Comparison of ENCODE assay signal across 8 cellular contexts in the genomic region with DNA sequence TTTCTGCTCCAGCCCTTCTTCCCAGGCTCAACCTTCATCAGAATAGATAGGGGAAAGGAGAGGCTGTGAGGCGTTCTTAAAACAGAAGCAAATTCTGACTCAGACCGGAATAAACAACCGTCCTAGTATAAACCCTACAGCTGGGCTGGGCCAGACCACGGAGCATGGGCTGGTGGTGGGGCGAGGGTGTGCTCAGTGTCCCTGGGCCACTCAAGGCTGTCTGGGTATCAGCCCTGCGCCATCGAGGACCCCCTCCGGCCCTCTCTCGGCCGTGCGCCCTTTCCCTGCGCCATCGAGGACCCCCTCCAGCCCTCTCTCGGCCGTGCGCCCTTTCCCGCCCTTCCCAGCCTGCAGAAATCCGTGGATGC. TPM values are rescaled to one million over a fixed set of nuclear protein-coding genes. Genes with fewer than 3 reads are reported as not detected.
A peak's percentile ranks its signal among the peaks of the same experiment; 100 is the strongest.
DNase-seq lines count a peak whose midpoint lies in the region; ATAC-seq and TF ChIP-seq lines count a peak whose summit lies in the region.

No MANE protein-coding gene starts in this region.

- peaks cover 8% of the 10 kb centered on the region for H3K4me1 ChIP-seq in ectodermal cell (ENCODE audit: control insufficient read depth, insufficient read depth, low read length)

- H3K27me3 Mint-ChIP-seq in IgD-negative memory B cell, result no peaks in the 10 kb centered on the region
- no peaks in the 10 kb centered on the region for H3K27me3 Mint-ChIP-seq in naive thymus-derived CD8-positive, alpha-beta T cell
- H3K27me3 Mint-ChIP-seq in Calu3 (ENCODE audit: unreplicated experiment), result no peaks in the 10 kb centered on the region

- no TSS peak for BruUV-seq in Calu3 (replicated peaks; lab: Mats Ljungman, UMichigan)

- TF ChIP-seq CTCF in Calu3 (IDR thresholded peaks at IDR 0.05; ENCODE audit: unreplicated experiment), result no peak

- WGBS in ectodermal cell, 2 experiments, result 50 to 58% methylated on average over 18 of the region's 18 CpGs

- H3K4me1 Mint-ChIP-seq in IgD-negative memory B cell, result peaks cover 6 to 9% (median 8%) of the 10 kb centered on the region in 3 donors
- H3K4me1 Mint-ChIP-seq in naive thymus-derived CD8-positive, alpha-beta T cell, result peaks cover 6 to 17% (median 7%) of the 10 kb centered on the region in 4 donors
- peaks cover 6% of the 10 kb centered on the region for H3K4me1 Mint-ChIP-seq in Calu3 (ENCODE audit: low read depth, unreplicated experiment)

- peak in 1 of 2 donors; percentile 12 for ATAC-seq in naive thymus-derived CD8-positive, alpha-beta T cell

- no peaks in the 10 kb centered on the region for H3K9me3 ChIP-seq in ectodermal cell (ENCODE audit: control insufficient read depth, low read length)

- no peak overlapping the region for H3K27ac ChIP-seq in ectodermal cell (ENCODE audit: insufficient read depth, low read depth, low read length, poor library complexity, severe bottlenecking)

- H3K4me3 Mint-ChIP-seq in IgD-negative memory B cell (peak overlapping the region; percentile 78 to 87 (median 82)), Calu3 (ENCODE audit: low read depth, unreplicated experiment) (no peak overlapping the region)
- peak overlapping the region in 9 of 10 donors; percentile 24 to 87 (median 78) for H3K4me3 Mint-ChIP-seq in naive thymus-derived CD8-positive, alpha-beta T cell

- H3K4me3 ChIP-seq in ectodermal cell (ENCODE audit: insufficient read depth, low read depth, low read length), result peak overlapping the region; percentile 43

- intact Hi-C loops in Calu3 (cut with micrococcal nuclease; ENCODE audit: unreplicated experiment), result loop anchor here (2.0 kb wide), 1 partner anchor 50 kb away; no protein-coding TSS in a partner anchor

- POLR2A ChIA-PET in naive thymus-derived CD8-positive, alpha-beta T cell (lab: Charles Lee), result interaction anchor here (1.2 to 3.0 kb wide), 3 partner anchors 32 to 49 kb away, joined by 7 to 22 read pairs (median 8); a partner anchor contains a TSS

- H3K36me3 Mint-ChIP-seq in IgD-negative memory B cell (peaks cover 9% of the 10 kb centered on the region), Calu3 (ENCODE audit: insufficient read depth, unreplicated experiment) (peaks cover 84% of the 10 kb centered on the region)
- peaks cover 5 to 71% (median 18%) of the 10 kb centered on the region in 3 donors for H3K36me3 Mint-ChIP-seq in naive thymus-derived CD8-positive, alpha-beta T cell

- peaks cover 12% of the 10 kb centered on the region for H3K27me3 ChIP-seq in ectodermal cell (ENCODE audit: control insufficient read depth, insufficient read depth, low read length, poor library complexity, severe bottlenecking)

- CTCF ChIA-PET in Calu3 (lab: Charles Lee), result interaction anchor here (0.7 kb wide), 1 partner anchor 42 kb away, joined by 3 read pairs; no protein-coding TSS in a partner anchor

- H3K9me3 Mint-ChIP-seq in IgD-negative memory B cell (no peaks in the 10 kb centered on the region), Calu3 (ENCODE audit: low read depth, unreplicated experiment) (no peaks in the 10 kb centered on the region)
- H3K9me3 Mint-ChIP-seq in naive thymus-derived CD8-positive, alpha-beta T cell, result no peaks in the 10 kb centered on the region

- H3K27ac Mint-ChIP-seq in IgD-negative memory B cell (peak overlapping the region in 2 of 3 donors; percentile 62 to 81), Calu3 (ENCODE audit: unreplicated experiment) (no peak overlapping the region)
- H3K27ac Mint-ChIP-seq in naive thymus-derived CD8-positive, alpha-beta T cell, result peak overlapping the region in 4 of 10 donors; percentile 2 to 76 (median 53)

- DNase-seq in ELR (ENCODE audit: low read depth) (peak; percentile 79), Calu3 (no peak), 8988T (no peak), HK-2 (ENCODE audit: unreplicated experiment) (no peak)
- no peak for DNase-seq in naive thymus-derived CD8-positive, alpha-beta T cell
- DNase-seq in activated CD8-positive, alpha-beta memory T cell treated with anti-CD3 and anti-CD28 coated beads, Interleukin-2, amount 50 U/mL, for 4 hours, result no peak

- peaks cover 12% of the 10 kb centered on the region for H3K36me3 ChIP-seq in ectodermal cell (ENCODE audit: control insufficient read depth, insufficient read depth, low read length)

RNA-seq across cellular contexts. Expression of a gene that starts 36.0 kb away (rescaled TPM):
- polyA plus RNA-seq in IgD-negative memory B cell, result 140 TPM
- 75.2 TPM for polyA plus RNA-seq in ectodermal cell (2013, experiment 1 of 4)
- polyA plus RNA-seq in ectodermal cell (2013, experiment 2 of 4), result 74.8 TPM
- 67.2 TPM for polyA plus RNA-seq in ectodermal cell (2013, experiment 3 of 4)
- polyA plus RNA-seq in ectodermal cell (2013, experiment 4 of 4), result 75.5 TPM
- total RNA-seq in naive thymus-derived CD8-positive, alpha-beta T cell, result 10 to 100 TPM; 70.0 to 72.2 TPM
- 100 to 1,000 TPM in 1 of 3 donors, 10 to 100 TPM in 2; 68.6 to 101 (median 83.7) TPM for polyA plus RNA-seq in naive thymus-derived CD8-positive, alpha-beta T cell
- 250 and 266 TPM in 2 replicates for total RNA-seq in Calu3 (2022)
